ENCODE assay signal across 23 cellular contexts in genomic region chr3:49535971-49536874, GRCh38. TPM values are rescaled to one million over a fixed set of nuclear protein-coding genes. Genes with fewer than 3 reads are reported as not detected.
DNase-seq lines count a peak whose midpoint lies in the region; ATAC-seq and TF ChIP-seq lines count a peak whose summit lies in the region.
"Had no signal": no experiment of that assay in that cellular context is flagged by ENCODE, and none has a peak within 500 bp of the region (broad histone marks: within the 10 kb centered on the region; RNA-seq: fewer than 3 reads in every experiment).

No MANE protein-coding gene starts in this region.

- no peaks in the 10 kb centered on the region for H3K9me3 Mint-ChIP-seq in GM23338
- H3K9me3 Mint-ChIP-seq in stimulated activated naive CD8-positive, alpha-beta T cell treated with anti-CD3 and anti-CD28 coated beads, Interleukin-15, amount 100 ng/mL, for 72 hours: no peaks in the 10 kb centered on the region
- H3K9me3 Mint-ChIP-seq: activated B cell treated with CpG ODN at 0.5 μM for 24 hours; activated naive CD8-positive, alpha-beta T cell treated with anti-CD3 and anti-CD28 coated beads, Interleukin-2, amount 10 ng/mL, durations not matched to agents 7 days and 5 days; activated T-helper 1 cell treated with anti-CD3 and anti-CD28 coated beads, Interleukin-12 subunit alpha, Interleukin-12 subunit beta, Interleukin-2, Interleukin-4 antibody, amounts not matched to agents 30 ng/mL and 10 ng/mL and 1 ng/mL, durations not matched to agents 14 hours and 24 hours and 36 hours; mesothelial cell of epicardium had no signal

- H3F3A ChIP-seq in GM23338 (replicated peaks; ENCODE audit: low read depth): peaks cover 17% of the 10 kb centered on the region

- H3K36me3 Mint-ChIP-seq in GM23338 (ENCODE audit: low read depth): peaks cover 31% of the 10 kb centered on the region

- peaks cover 3% of the 10 kb centered on the region; the same call in 1 of the 2 replicates for H4K20me1 ChIP-seq in GM23338 (replicated peaks; ENCODE audit: insufficient read depth)

- no peak for TF ChIP-seq POLR2A in gastrocnemius medialis (IDR thresholded peaks at IDR 0.05)

- H3K9me3 ChIP-seq in gastrocnemius medialis: no peaks in the 10 kb centered on the region
- H3K9me3 ChIP-seq in MG63: no peaks in the 10 kb centered on the region
- H3K9me3 ChIP-seq: breast epithelium, esophagus muscularis mucosa, heart left ventricle, transverse colon had no signal

- H3K27me3 ChIP-seq in GM23338 (ENCODE audit: insufficient read depth) (no peaks in the 10 kb centered on the region), mesendoderm (ENCODE audit: insufficient read depth, low read length, poor library complexity) (no peaks in the 10 kb centered on the region), gastrocnemius medialis (no peaks in the 10 kb centered on the region), MG63 (no peaks in the 10 kb centered on the region)
- H3K27me3 ChIP-seq: breast epithelium, esophagus muscularis mucosa, heart left ventricle, transverse colon had no signal

- WGBS in mesendoderm (ENCODE audit: extremely low coverage, insufficient coverage, low lambda C conversion rate): no CpG with 5 or more reads among the region's 7 CpGs

- no peak overlapping the region for H2BK15ac ChIP-seq in mesendoderm (replicated peaks; ENCODE audit: low read depth)

- no peak overlapping the region for H3K4ac ChIP-seq in mesendoderm (ENCODE audit: low read depth, low read length)

- H2BK5ac ChIP-seq in mesendoderm (ENCODE audit: low read length): no peak overlapping the region

- no peak overlapping the region for H3K4me2 ChIP-seq in GM23338
- no peak overlapping the region for H3K4me2 ChIP-seq in mesendoderm (ENCODE audit: low read length)
- H3K4me2 ChIP-seq: smooth muscle cell had no signal

- TF ChIP-seq CTCF in GM23338 (conservative IDR thresholded peaks at IDR 0.05; ENCODE audit: low read depth in 2 of 2): no peak
- no peak for TF ChIP-seq CTCF in gastrocnemius medialis (IDR thresholded peaks at IDR 0.05 in 4 of 5, conservative IDR thresholded peaks at IDR 0.05 in 1 of 5)

- no peak overlapping the region for H2AFZ ChIP-seq in GM23338

- peak overlapping the region; percentile 39 for H3K56ac ChIP-seq in mesendoderm (ENCODE audit: low read length)

- no peak overlapping the region for H3K4me3 Mint-ChIP-seq in GM23338
- no peak overlapping the region for H3K4me3 Mint-ChIP-seq in stimulated activated naive CD8-positive, alpha-beta T cell treated with anti-CD3 and anti-CD28 coated beads, Interleukin-15, amount 100 ng/mL, for 72 hours
- H3K4me3 Mint-ChIP-seq: activated B cell treated with CpG ODN at 0.5 μM for 24 hours; activated naive CD8-positive, alpha-beta T cell treated with anti-CD3 and anti-CD28 coated beads, Interleukin-2, amount 10 ng/mL, durations not matched to agents 7 days and 5 days; activated T-helper 1 cell treated with anti-CD3 and anti-CD28 coated beads, Interleukin-12 subunit alpha, Interleukin-12 subunit beta, Interleukin-2, Interleukin-4 antibody, amounts not matched to agents 30 ng/mL and 10 ng/mL and 1 ng/mL, durations not matched to agents 14 hours and 24 hours and 36 hours; mesothelial cell of epicardium had no signal

- in situ Hi-C loops in gastrocnemius medialis (cut with MboI; ENCODE audit: low sequenced_read_pairs in 4 of 4): loop anchor here (5.0 to 25.0 kb wide), 4 partner anchors 81 to 301 kb away; partner anchors contain the start of gene APEH (in 4 of the 4)

- H3K79me2 ChIP-seq in GM23338 (replicated peaks; ENCODE audit: insufficient read depth) (no peaks in the 10 kb centered on the region), mesendoderm (ENCODE audit: control insufficient read depth, insufficient read depth, low read length) (no peaks in the 10 kb centered on the region)

- H3K23ac ChIP-seq in mesendoderm (ENCODE audit: low read length): no peak overlapping the region

- H3K9me2 ChIP-seq in GM23338 (ENCODE audit: insufficient read depth): no peaks in the 10 kb centered on the region

- H3K27ac Mint-ChIP-seq in GM23338: peak overlapping the region; percentile 80; the same call in 1 of the 2 replicates
- H3K27ac Mint-ChIP-seq in stimulated activated naive CD8-positive, alpha-beta T cell treated with anti-CD3 and anti-CD28 coated beads, Interleukin-15, amount 100 ng/mL, for 72 hours: no peak overlapping the region
- H3K27ac Mint-ChIP-seq: activated B cell treated with CpG ODN at 0.5 μM for 24 hours; activated naive CD8-positive, alpha-beta T cell treated with anti-CD3 and anti-CD28 coated beads, Interleukin-2, amount 10 ng/mL, durations not matched to agents 7 days and 5 days; activated T-helper 1 cell treated with anti-CD3 and anti-CD28 coated beads, Interleukin-12 subunit alpha, Interleukin-12 subunit beta, Interleukin-2, Interleukin-4 antibody, amounts not matched to agents 30 ng/mL and 10 ng/mL and 1 ng/mL, durations not matched to agents 14 hours and 24 hours and 36 hours; mesothelial cell of epicardium had no signal

- DNase-seq in GM23338 (ENCODE audit: low spot score): no peak
- DNase-seq in caudate nucleus (lab: John Stamatoyannopoulos, UW): no peak
- DNase-seq in mesendoderm: peak; percentile 23
- peak in 1 of 2 donors; percentile 48 for DNase-seq in gastrocnemius medialis
- DNase-seq in cerebellum (ENCODE audit: low spot score): no peak
- no peak for DNase-seq in MG63
- no peak for DNase-seq in stimulated activated naive CD8-positive, alpha-beta T cell treated with anti-CD3 and anti-CD28 coated beads, Interleukin-15, amount 100 ng/mL, for 72 hours
- DNase-seq: activated B cell treated with CpG ODN at 0.5 μM for 24 hours; activated naive CD8-positive, alpha-beta T cell treated with anti-CD3 and anti-CD28 coated beads, Interleukin-2, amount 10 ng/mL, durations not matched to agents 7 days and 5 days; heart left ventricle; KG1; NCI-H1092 treated with DMSO at 0.1 percent for 48 hours; NCI-H2107; NCI-H524; SHP77 treated with DMSO at 0.1 percent for 48 hours; stimulated activated CD8-positive, alpha-beta memory T cell treated with anti-CD3 and anti-CD28 coated beads, Interleukin-4, amount 100 ng/mL, for 48 hours; transverse colon had no signal

- H4K8ac ChIP-seq in mesendoderm (ENCODE audit: low read depth, low read length): no peak overlapping the region

- H3K4me1 ChIP-seq in GM23338 (ENCODE audit: insufficient read depth): no peaks in the 10 kb centered on the region
- no peaks in the 10 kb centered on the region for H3K4me1 ChIP-seq in mesendoderm (ENCODE audit: control insufficient read depth, low read depth, low read length)
- peaks cover 38 to 39% of the 10 kb centered on the region in 2 donors for H3K4me1 ChIP-seq in gastrocnemius medialis

- H3K4me1 Mint-ChIP-seq in GM23338: peaks cover 26% of the 10 kb centered on the region
- peaks cover 21% of the 10 kb centered on the region for H3K4me1 Mint-ChIP-seq in stimulated activated naive CD8-positive, alpha-beta T cell treated with anti-CD3 and anti-CD28 coated beads, Interleukin-15, amount 100 ng/mL, for 72 hours

- no peak overlapping the region for H4K5ac ChIP-seq in mesendoderm (ENCODE audit: low read length)

- peaks cover 11% of the 10 kb centered on the region for H3K27me3 Mint-ChIP-seq in GM23338 (ENCODE audit: insufficient read depth, low read depth, poor library complexity)
- H3K27me3 Mint-ChIP-seq in stimulated activated naive CD8-positive, alpha-beta T cell treated with anti-CD3 and anti-CD28 coated beads, Interleukin-15, amount 100 ng/mL, for 72 hours: no peaks in the 10 kb centered on the region
- H3K27me3 Mint-ChIP-seq: activated B cell treated with CpG ODN at 0.5 μM for 24 hours; activated naive CD8-positive, alpha-beta T cell treated with anti-CD3 and anti-CD28 coated beads, Interleukin-2, amount 10 ng/mL, durations not matched to agents 7 days and 5 days had no signal

- H3K9ac ChIP-seq in mesendoderm (ENCODE audit: low read length): no peak overlapping the region

- H3K36me3 ChIP-seq in GM23338 (ENCODE audit: insufficient read depth) (no peaks in the 10 kb centered on the region), mesendoderm (ENCODE audit: control insufficient read depth, insufficient read depth, low read length) (peaks cover 14% of the 10 kb centered on the region), gastrocnemius medialis (peaks cover 0 to 33% of the 10 kb centered on the region in 2 donors), MG63 (no peaks in the 10 kb centered on the region)

- ATAC-seq in GM23338: no peak
- no peak for ATAC-seq in gastrocnemius medialis
- ATAC-seq in HG02610 (IDR thresholded peaks at IDR 0.05; ENCODE audit: unreplicated experiment): no peak
- ATAC-seq in stimulated activated naive CD8-positive, alpha-beta T cell treated with anti-CD3 and anti-CD28 coated beads, Interleukin-15, amount 100 ng/mL, for 72 hours: no peak
- ATAC-seq: heart left ventricle had no signal

- no peak overlapping the region for H3K4me3 ChIP-seq in GM23338
- no peak overlapping the region for H3K4me3 ChIP-seq in mesendoderm (ENCODE audit: low read length)
- no peak overlapping the region for H3K4me3 ChIP-seq in gastrocnemius medialis
- no peak overlapping the region for H3K4me3 ChIP-seq in MG63
- H3K4me3 ChIP-seq: breast epithelium, esophagus muscularis mucosa, heart left ventricle, smooth muscle cell, transverse colon had no signal

- H3K18ac ChIP-seq in mesendoderm (ENCODE audit: low read length): no peak overlapping the region

- H3K27ac ChIP-seq in GM23338 (ENCODE audit: low read depth) (peak overlapping the region; percentile 84), caudate nucleus (ENCODE audit: low read depth, low read length) (peak overlapping the region; percentile 83), mesendoderm (ENCODE audit: low read depth, low read length) (no peak overlapping the region), gastrocnemius medialis (peak overlapping the region; percentile 57 to 68 (median 66))

- H2BK120ac ChIP-seq in mesendoderm (ENCODE audit: low read depth, low read length): no peak overlapping the region

- intact Hi-C loops in gastrocnemius medialis (cut with DNase I; ENCODE audit: low total_unique reads): loop anchor here (5.0 kb wide), 1 partner anchor 79 kb away; no protein-coding TSS in a partner anchor

- no peak overlapping the region for H2AK5ac ChIP-seq in mesendoderm (ENCODE audit: low read length)

- H3K79me1 ChIP-seq in mesendoderm (ENCODE audit: low read length): no peaks in the 10 kb centered on the region

TF ChIP-seq in GM23338, 12 proteins besides CTCF, POLR2A, EP300 and RAD21 (continues in another document):
- TF ChIP-seq EZH2 (IDR thresholded peaks at IDR 0.05; ENCODE audit: low read depth, unreplicated experiment): no peak
- no peak for TF ChIP-seq EZH2phosphoT487 (IDR thresholded peaks at IDR 0.05; ENCODE audit: unreplicated experiment)
- no peak for TF ChIP-seq CREB1 (CRISPR knock-in tag; IDR thresholded peaks at IDR 0.05; ENCODE audit: low read depth)
- no peak for TF ChIP-seq ZNF114 (CRISPR knock-in tag; IDR thresholded peaks at IDR 0.05)
- no peak for TF ChIP-seq POLR2AphosphoS5 (IDR thresholded peaks at IDR 0.05; ENCODE audit: low read depth)

RNA-seq across cellular contexts. Expression of gene BSN, which starts 18.1 kb away (rescaled TPM):
- total RNA-seq in GM23338 (2014; rRNA removed; shearing (Covaris generic)): 5.1 and 5.4 TPM in 2 replicates
- polyA plus RNA-seq in GM23338 (2016; fragmentation: Nextera tagmentation; extraction: Ambion mirVana): 0.38 and 0.50 TPM in 2 replicates
- 0.38 TPM for polyA plus RNA-seq in mesendoderm (2013, experiment 1 of 2)
- polyA plus RNA-seq in mesendoderm (2013, experiment 2 of 2): 0.43 TPM
- under 1 TPM; 0.10 to 0.24 (median 0.21) TPM for total RNA-seq in gastrocnemius medialis
- total RNA-seq in cerebellum: 13.7 TPM
- total RNA-seq in MG63 (2014; rRNA removed; shearing (Covaris generic); ENCODE audit: low replicate concordance): 0.05 and 0.23 TPM in 2 replicates
